In the genomic region with DNA sequence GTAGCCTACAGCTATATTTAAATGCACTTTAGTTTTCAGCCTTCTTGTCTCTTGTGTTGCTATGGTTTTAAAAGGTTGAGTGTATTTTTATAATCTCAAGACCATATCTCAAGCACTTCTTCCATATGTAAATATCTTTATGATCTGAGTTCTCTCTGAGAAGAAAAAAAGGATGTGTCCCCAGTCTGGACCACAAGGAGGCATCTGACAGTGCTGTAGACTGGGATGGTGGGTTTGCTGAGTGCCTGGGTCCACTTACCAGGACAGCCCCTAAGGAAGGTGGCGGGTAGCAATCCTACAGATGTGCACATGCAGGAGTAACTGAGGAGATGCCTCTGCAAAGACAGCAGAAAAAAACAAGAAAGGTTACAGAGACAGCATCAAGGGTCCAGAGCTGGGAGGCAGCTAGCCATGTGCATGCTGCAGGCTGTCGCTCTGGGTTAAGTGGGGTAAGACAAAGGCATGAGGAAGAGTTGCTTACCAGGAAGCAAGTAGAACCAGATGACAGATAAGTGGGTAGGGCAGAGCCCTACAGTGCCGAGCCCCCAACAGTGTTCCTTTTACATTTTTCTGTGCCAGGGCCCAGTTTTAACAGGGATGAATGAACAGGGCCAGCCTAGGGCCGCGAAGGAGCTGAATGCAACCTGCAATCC, we compare ENCODE assay signal across 16 cellular contexts.
DNase-seq lines count a peak whose midpoint lies in the region; ATAC-seq and TF ChIP-seq lines count a peak whose summit lies in the region.
"Had no signal": no experiment of that assay in that cellular context is flagged by ENCODE, and none has a peak within 500 bp of the region (broad histone marks: within the 10 kb centered on the region; RNA-seq: fewer than 3 reads in every experiment).

No MANE protein-coding gene starts in this region.

- H3K27me3 Mint-ChIP-seq in MCF 10A (ENCODE audit: insufficient read depth, unreplicated experiment) = no peaks in the 10 kb centered on the region
- H3K27me3 Mint-ChIP-seq in stimulated activated memory B cell treated with anti-CD40 and anti-IgM and Interleukin-4, amounts not matched to agents 10 μg/mL and 1 μg/mL and 100 μg/mL, for 72 hours = peaks cover 20% of the 10 kb centered on the region
- H3K27me3 Mint-ChIP-seq: central memory CD8-positive, alpha-beta T cell had no signal

- ATAC-seq in upper lobe of right lung (no peak), GM18870 (IDR thresholded peaks at IDR 0.05; ENCODE audit: unreplicated experiment) (no peak)
- ATAC-seq in stimulated activated memory B cell treated with anti-CD40 and anti-IgM and Interleukin-4, amounts not matched to agents 10 μg/mL and 1 μg/mL and 100 μg/mL, for 72 hours = no peak
- ATAC-seq: activated CD4-positive, CD25-positive, alpha-beta regulatory T cell treated with anti-CD3 and anti-CD28 coated beads, Interleukin-2, amount 50 U/mL, for 24 hours had no signal

- H3F3A ChIP-seq in OCI-LY1 (ENCODE audit: insufficient read depth, low read length) = no peaks in the 10 kb centered on the region

- POLR2A ChIA-PET in MCF 10A (lab: Yijun Ruan, JAX) = interaction anchor here (1.2 to 3.5 kb wide), 6 partner anchors 35 to 81 kb away, joined by 3 to 24 read pairs (median 3); a partner anchor contains a TSS

- BruUV-seq in mammary epithelial cell (replicated peaks; lab: Mats Ljungman, UMichigan) (no TSS peak), MCF 10A (replicated peaks; lab: Mats Ljungman, UMichigan) (no TSS peak)

- H3K27ac Mint-ChIP-seq in MCF 10A (ENCODE audit: low read depth, unreplicated experiment) = no peak overlapping the region
- no peak overlapping the region for H3K27ac Mint-ChIP-seq in stimulated activated memory B cell treated with anti-CD40 and anti-IgM and Interleukin-4, amounts not matched to agents 10 μg/mL and 1 μg/mL and 100 μg/mL, for 72 hours

- DNase-seq in mammary epithelial cell (no peak), MCF 10A (ENCODE audit: unreplicated experiment) (no peak), epithelial cell of esophagus (ENCODE audit: low read depth) (no peak), upper lobe of right lung (no peak), ACHN (no peak)
- DNase-seq: activated T-cell treated with anti-CD3 and anti-CD28 coated beads for 4 hours, midbrain, NCI-H1417, NCI-H345, ovary, stomach had no signal

- H3K4me3 Mint-ChIP-seq in MCF 10A (ENCODE audit: unreplicated experiment) = no peak overlapping the region
- no peak overlapping the region for H3K4me3 Mint-ChIP-seq in stimulated activated memory B cell treated with anti-CD40 and anti-IgM and Interleukin-4, amounts not matched to agents 10 μg/mL and 1 μg/mL and 100 μg/mL, for 72 hours
- H3K4me3 Mint-ChIP-seq: central memory CD8-positive, alpha-beta T cell had no signal

- H3K4me2 ChIP-seq in mammary epithelial cell (ENCODE audit: insufficient read depth, low read depth, low read length) = no peak overlapping the region
- no peak overlapping the region for H3K4me2 ChIP-seq in OCI-LY1 (ENCODE audit: low read length)

- H3K27ac ChIP-seq in mammary epithelial cell (ENCODE audit: insufficient read depth, low read depth, low read length) = peak overlapping the region; percentile 72
- H3K27ac ChIP-seq in OCI-LY1 (ENCODE audit: low read depth, low read length, poor library complexity, severe bottlenecking) = no peak overlapping the region
- no peak overlapping the region for H3K27ac ChIP-seq in upper lobe of right lung
- H3K27ac ChIP-seq: ovary, stomach had no signal

- intact Hi-C loops in mammary epithelial cell (cut with micrococcal nuclease) = no loop called here
- intact Hi-C loops in MCF 10A (cut with micrococcal nuclease) = loop anchor here (2.0 kb wide), 1 partner anchor 53 kb away; no protein-coding TSS in a partner anchor
- intact Hi-C loops in upper lobe of right lung (cut with DNase I) = no loop called here

- H3K79me2 ChIP-seq in mammary epithelial cell (ENCODE audit: insufficient read depth, low read length) = no peaks in the 10 kb centered on the region
- H3K79me2 ChIP-seq in OCI-LY1 (ENCODE audit: insufficient read depth, low read length) = no peaks in the 10 kb centered on the region

- H3K9me3 ChIP-seq in mammary epithelial cell (replicated peaks; ENCODE audit: insufficient read depth, low read length) (no peaks in the 10 kb centered on the region), OCI-LY1 (ENCODE audit: low read length) (no peaks in the 10 kb centered on the region), upper lobe of right lung (no peaks in the 10 kb centered on the region)
- H3K9me3 ChIP-seq: ovary, stomach had no signal

- TF ChIP-seq CTCF in mammary epithelial cell (conservative IDR thresholded peaks at IDR 0.05 in 1 of 2, IDR thresholded peaks at IDR 0.05 in 1 of 2; ENCODE audit: extremely low read depth in 1 of 2, insufficient read depth in 1 of 2, low read depth in 1 of 2, low read length in 2 of 2) (peak in 1 of 2 donors; percentile 1), MCF 10A (IDR thresholded peaks at IDR 0.05; ENCODE audit: unreplicated experiment) (no peak), OCI-LY1 (IDR thresholded peaks at IDR 0.05; ENCODE audit: low read length) (peak; percentile 43; the same call in 1 of the 2 replicates), epithelial cell of esophagus (IDR thresholded peaks at IDR 0.05; ENCODE audit: insufficient read depth, low read depth, low read length, missing control alignments) (peak; percentile 26), upper lobe of right lung (IDR thresholded peaks at IDR 0.05) (peak; percentile 12)

- H3K36me3 ChIP-seq in mammary epithelial cell (ENCODE audit: insufficient read depth, low read length) = no peaks in the 10 kb centered on the region
- no peaks in the 10 kb centered on the region for H3K36me3 ChIP-seq in OCI-LY1 (ENCODE audit: insufficient read depth, low read length)
- H3K36me3 ChIP-seq in upper lobe of right lung = no peaks in the 10 kb centered on the region
- H3K36me3 ChIP-seq: ovary, stomach had no signal

- peaks cover 4% of the 10 kb centered on the region for H3K9me3 Mint-ChIP-seq in MCF 10A (ENCODE audit: unreplicated experiment)
- no peaks in the 10 kb centered on the region for H3K9me3 Mint-ChIP-seq in stimulated activated memory B cell treated with anti-CD40 and anti-IgM and Interleukin-4, amounts not matched to agents 10 μg/mL and 1 μg/mL and 100 μg/mL, for 72 hours
- H3K9me3 Mint-ChIP-seq: central memory CD8-positive, alpha-beta T cell had no signal

- H2AFZ ChIP-seq in mammary epithelial cell (ENCODE audit: low read depth, low read length) (no peak overlapping the region), OCI-LY1 (ENCODE audit: low read length) (no peak overlapping the region)

- H3K4me1 Mint-ChIP-seq in MCF 10A (ENCODE audit: insufficient read depth, unreplicated experiment) = peaks cover 20% of the 10 kb centered on the region
- no peaks in the 10 kb centered on the region for H3K4me1 Mint-ChIP-seq in stimulated activated memory B cell treated with anti-CD40 and anti-IgM and Interleukin-4, amounts not matched to agents 10 μg/mL and 1 μg/mL and 100 μg/mL, for 72 hours

- H3K4me3 ChIP-seq in mammary epithelial cell (replicated peaks in 1 of 3; ENCODE audit: insufficient read depth in 1 of 3, low read depth in 2 of 3, low read length in 3 of 3) (no peak overlapping the region), OCI-LY1 (ENCODE audit: low read depth, low read length, poor library complexity, severe bottlenecking) (no peak overlapping the region), epithelial cell of esophagus (ENCODE audit: low read length) (no peak overlapping the region), upper lobe of right lung (no peak overlapping the region)
- H3K4me3 ChIP-seq: ovary, stomach had no signal

- in situ Hi-C loops in mammary epithelial cell (cut with MboI; ENCODE audit: low sequenced_read_pairs in 2 of 2) = no loop called here
- in situ Hi-C loops in ACHN (cut with HindIII; ENCODE audit: low pct_ligation_motif_present, low pct_unique_long_range_greater_than_20kb, low sequenced_read_pairs) = no loop called here

- CTCF ChIA-PET in mammary epithelial cell (lab: Charles Lee; ENCODE audit: low non-redundant PET) = no interaction called here
- CTCF ChIA-PET in MCF 10A (lab: Yijun Ruan, JAX) = interaction anchor here (0.7 kb wide), 1 partner anchor 73 kb away, joined by 3 read pairs; no protein-coding TSS in a partner anchor

- H3K27me3 ChIP-seq in mammary epithelial cell (ENCODE audit: insufficient read depth, low read length) (peaks cover 2% of the 10 kb centered on the region), OCI-LY1 (ENCODE audit: insufficient read depth, low read length) (no peaks in the 10 kb centered on the region), upper lobe of right lung (no peaks in the 10 kb centered on the region)
- H3K27me3 ChIP-seq: ovary, stomach had no signal

- H3K9ac ChIP-seq in mammary epithelial cell (ENCODE audit: insufficient read depth, low read length) (no peak overlapping the region), OCI-LY1 (ENCODE audit: low read length) (no peak overlapping the region)

- H3K9me2 ChIP-seq in OCI-LY1 (ENCODE audit: low read depth, low read length) = no peaks in the 10 kb centered on the region

- H4K20me1 ChIP-seq in mammary epithelial cell (ENCODE audit: insufficient read depth, low read length) = no peaks in the 10 kb centered on the region
- no peaks in the 10 kb centered on the region for H4K20me1 ChIP-seq in OCI-LY1 (ENCODE audit: insufficient read depth, low read length)

- 98% methylated on average over 5 of the region's 5 CpGs for WGBS in mammary epithelial cell (ENCODE audit: low coverage, missing lambda C conversion rate)

- peaks cover 6% of the 10 kb centered on the region for H3K36me3 Mint-ChIP-seq in MCF 10A (ENCODE audit: insufficient read depth, unreplicated experiment)
- no peaks in the 10 kb centered on the region for H3K36me3 Mint-ChIP-seq in stimulated activated memory B cell treated with anti-CD40 and anti-IgM and Interleukin-4, amounts not matched to agents 10 μg/mL and 1 μg/mL and 100 μg/mL, for 72 hours

- peaks cover 31% of the 10 kb centered on the region for H3K4me1 ChIP-seq in mammary epithelial cell (ENCODE audit: insufficient read depth, low read length)
- no peaks in the 10 kb centered on the region for H3K4me1 ChIP-seq in OCI-LY1 (ENCODE audit: insufficient read depth, low read length, severe bottlenecking)
- H3K4me1 ChIP-seq in upper lobe of right lung = no peaks in the 10 kb centered on the region
- H3K4me1 ChIP-seq: stomach had no signal

- dilution Hi-C loops in mammary epithelial cell (cut with HindIII; ENCODE audit: low sequenced_read_pairs) = no loop called here
